Comparison of ENCODE assay signal across 8 cellular contexts in genomic region chr19:3969435-3970312, GRCh38. TPM values are rescaled to one million over a fixed set of nuclear protein-coding genes. Genes with fewer than 3 reads are reported as not detected.
DNase-seq lines count a peak whose midpoint lies in the region; ATAC-seq and TF ChIP-seq lines count a peak whose summit lies in the region.

No MANE protein-coding gene starts in this region.

- H3K9me3 Mint-ChIP-seq in activated T-cell treated with anti-CD3 and anti-CD28 coated beads, Interleukin-2, amount 50 U/mL, for 24 hours, result no peaks in the 10 kb centered on the region

- intact Hi-C loops in prostate gland (cut with DNase I), result loop anchor here (2.0 kb wide), 1 partner anchor 15 kb away; the partner anchor contains the start of gene EEF2

- peaks cover 67% of the 10 kb centered on the region for H3K36me3 Mint-ChIP-seq in activated T-cell treated with anti-CD3 and anti-CD28 coated beads, Interleukin-2, amount 50 U/mL, for 24 hours (ENCODE audit: low read depth)

- DNase-seq in activated T-cell treated with anti-CD3 and anti-CD28 coated beads, Interleukin-2, amount 50 U/mL, for 24 hours, result no peak
- DNase-seq in activated T-cell treated with anti-CD3 and anti-CD28 coated beads for 4 hours (no peak), foreskin keratinocyte (peak; percentile 91 to 96), prostate gland (ENCODE audit: low spot score) (no peak), NCI-H146 treated with DMSO at 0.1 percent for 48 hours (lab: John Stamatoyannopoulos, UW; ENCODE audit: unreplicated experiment) (no peak)
- DNase-seq in activated effector memory CD4-positive, alpha-beta T cell treated with Interleukin-2 at 50 U/mL for 16 hours, result no peak

- TF ChIP-seq CTCF in VCaP (conservative IDR thresholded peaks at IDR 0.05), result peak; percentile 17; the same call in 1 of the 2 replicates
- TF ChIP-seq CTCF in foreskin keratinocyte (conservative IDR thresholded peaks at IDR 0.05), result peak; percentile 51
- TF ChIP-seq CTCF in prostate gland (IDR thresholded peaks at IDR 0.05), result no peak

- H3K4me3 Mint-ChIP-seq in activated T-cell treated with anti-CD3 and anti-CD28 coated beads, Interleukin-2, amount 50 U/mL, for 24 hours, result peak overlapping the region; percentile 88

- H3K4me1 Mint-ChIP-seq in activated T-cell treated with anti-CD3 and anti-CD28 coated beads, Interleukin-2, amount 50 U/mL, for 24 hours (ENCODE audit: low read depth), result peaks cover 41% of the 10 kb centered on the region

- ATAC-seq in foreskin keratinocyte, result peak; percentile 64
- ATAC-seq in HG02623 (IDR thresholded peaks at IDR 0.05; ENCODE audit: unreplicated experiment), result no peak

- H3K4me1 ChIP-seq in foreskin keratinocyte, result peaks cover 6% of the 10 kb centered on the region
- peaks cover 7% of the 10 kb centered on the region for H3K4me1 ChIP-seq in prostate gland (replicated peaks)

- no peaks in the 10 kb centered on the region for H3K9me3 ChIP-seq in prostate gland

- peak overlapping the region; percentile 97 to 99 for H3K4me3 ChIP-seq in prostate gland

- H3K36me3 ChIP-seq in prostate gland, result peaks cover 0 to under 1% of the 10 kb centered on the region in 2 donors

- WGBS in prostate gland, result 19% methylated on average over 23 of the region's 23 CpGs

- no peaks in the 10 kb centered on the region for H3K27me3 ChIP-seq in foreskin keratinocyte
- no peaks in the 10 kb centered on the region for H3K27me3 ChIP-seq in prostate gland (replicated peaks; ENCODE audit: insufficient read depth)

- H3K27me3 Mint-ChIP-seq in activated T-cell treated with anti-CD3 and anti-CD28 coated beads, Interleukin-2, amount 50 U/mL, for 24 hours, result no peaks in the 10 kb centered on the region

- H3K27ac ChIP-seq in VCaP (peak overlapping the region; percentile 65), foreskin keratinocyte (peak overlapping the region; percentile 88), prostate gland (peak overlapping the region; percentile 94 to 97)

- peak; percentile 37 for TF ChIP-seq POLR2A in prostate gland (IDR thresholded peaks at IDR 0.05)

- H3K27ac Mint-ChIP-seq in activated T-cell treated with anti-CD3 and anti-CD28 coated beads, Interleukin-2, amount 50 U/mL, for 24 hours, result peak overlapping the region; percentile 94

RNA-seq across cellular contexts. Expression of gene DAPK3, which starts 1.2 kb away (rescaled TPM):
- total RNA-seq in foreskin keratinocyte, result 61.9 and 67.6 TPM in 2 replicates
- 59.9 and 69.1 TPM in 2 replicates for polyA plus RNA-seq in foreskin keratinocyte
- total RNA-seq in prostate gland, result 100 to 1,000 TPM in 1 of 2 donors, 10 to 100 TPM in 1; 87.1 to 107 TPM

RNA-seq across cellular contexts. Expression of gene EEF2, which starts 15.6 kb away (rescaled TPM):
- total RNA-seq in foreskin keratinocyte (1,955 and 2,022 TPM in 2 replicates), prostate gland (1,000 to 10,000 TPM; 1,974 to 1,998 TPM)
- 1,478 and 1,570 TPM in 2 replicates for polyA plus RNA-seq in foreskin keratinocyte

RNA-seq across cellular contexts. Expression of gene NMRK2, which starts 36.8 kb away (rescaled TPM):
- total RNA-seq in foreskin keratinocyte (not detected in 2 replicates), prostate gland (1 to 10 TPM in 1 of 2 donors, under 1 TPM in 1; 0.64 to 1.8 TPM)
- not detected in 2 replicates for polyA plus RNA-seq in foreskin keratinocyte

RNA-seq across cellular contexts. Expression of gene PIAS4, which starts 37.9 kb away (rescaled TPM):
- 22.0 and 23.9 TPM in 2 replicates for total RNA-seq in foreskin keratinocyte
- 10.7 and 11.9 TPM in 2 replicates for polyA plus RNA-seq in foreskin keratinocyte
- 10 to 100 TPM; 25.3 to 70.0 TPM for total RNA-seq in prostate gland

Comparison
In these comparisons a context has a peak if more than half of its experiments do, and no peak if none do; other contexts are left out.
1. DNase-seq: peak in foreskin keratinocyte (2 of 2); none in activated T-cell treated with anti-CD3 and anti-CD28 coated beads, Interleukin-2, amount 50 U/mL, for 24 hours (single experiment), activated T-cell treated with anti-CD3 and anti-CD28 coated beads for 4 hours (single experiment), prostate gland (single experiment), NCI-H146 treated with DMSO at 0.1 percent for 48 hours (single experiment) and activated effector memory CD4-positive, alpha-beta T cell treated with Interleukin-2 at 50 U/mL for 16 hours (single experiment).
2. CTCF ChIP-seq: peak in VCaP (single experiment) and foreskin keratinocyte (single experiment); none in prostate gland (0 of 4).
3. Peak in every context shown above with its lines, with median percentiles within 50 percentile points of each other: H3K27ac ChIP-seq.